ENCODE assay signal across 8 cellular contexts in the genomic region with DNA sequence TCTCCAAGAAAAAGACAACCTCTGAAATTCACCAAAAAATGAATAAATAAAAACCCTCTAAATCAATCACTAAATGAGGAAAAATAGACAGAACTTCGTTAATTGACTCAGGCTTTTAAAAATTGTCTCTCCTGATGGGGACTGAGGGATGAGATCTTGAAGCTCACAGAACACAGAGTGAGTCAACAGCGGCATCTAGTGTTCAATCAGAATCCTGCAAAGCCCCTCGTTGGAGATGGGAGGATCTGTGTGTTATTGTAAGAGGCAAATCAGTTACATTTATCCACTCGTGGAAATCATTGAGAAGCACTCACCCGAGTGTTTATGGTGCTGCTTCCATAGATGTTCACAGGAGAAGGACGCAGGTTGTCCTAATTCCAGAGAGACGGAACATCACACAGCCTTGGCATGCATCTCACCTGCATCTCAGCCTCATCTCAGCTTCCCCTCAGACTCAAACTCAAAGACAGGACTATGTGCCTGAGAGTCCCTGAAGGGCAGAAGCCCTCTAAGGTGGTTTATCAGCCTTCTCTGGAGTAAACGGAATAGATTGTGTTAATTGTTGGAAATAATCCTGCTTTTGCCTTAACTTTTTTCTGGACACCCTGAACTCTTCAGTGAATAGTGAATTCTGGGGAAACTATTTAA.
A peak's percentile ranks its signal among the peaks of the same experiment; 100 is the strongest.
DNase-seq lines count a peak whose midpoint lies in the region; ATAC-seq, FAIRE-seq and TF ChIP-seq lines count a peak whose summit lies in the region.

No MANE protein-coding gene starts in this region.

- H3K9ac ChIP-seq in H1 (replicated peaks in 1 of 4; ENCODE audit: extremely low read depth in 1 of 4, low read depth in 3 of 4, low read length in 3 of 4): no peak overlapping the region

- H3K4me2 ChIP-seq in H1 (ENCODE audit: insufficient read depth in 1 of 2, low read depth in 2 of 2, low read length in 2 of 2): peak overlapping the region in 1 of 2 experiments; percentile 37; a peak in 1 of 4 replicates

- H4K8ac ChIP-seq in H1 (ENCODE audit: extremely low read depth, insufficient read depth, low read length): no peak overlapping the region

- H2BK12ac ChIP-seq in H1 (ENCODE audit: low read depth, low read length): peak overlapping the region; percentile 91; the same call in 1 of the 2 replicates

- no peaks in the 10 kb centered on the region; a peak in 1 of 8 replicates for H3K36me3 ChIP-seq in H1 (ENCODE audit: control insufficient read depth in 2 of 4, insufficient read depth in 4 of 4, low read length in 3 of 4)

- no peaks in the 10 kb centered on the region for H3K36me3 Mint-ChIP-seq in CD4-positive, alpha-beta T cell (ENCODE audit: low read depth)
- H3K36me3 Mint-ChIP-seq in mesothelial cell of epicardium: no peaks in the 10 kb centered on the region
- H3K36me3 Mint-ChIP-seq in stimulated activated naive B cell treated with anti-CD40 and anti-IgM and Interleukin-4, amounts not matched to agents 10 μg/mL and 1 μg/mL and 100 μg/mL, for 72 hours: peaks cover 4 to 5% of the 10 kb centered on the region in 2 donors

- CTCF ChIA-PET in CD4-positive, alpha-beta T cell (lab: Charles Lee): interaction anchor here (0.6 to 1.4 kb wide), 4 partner anchors 8 to 127 kb away, joined by 3 to 4 read pairs (median 3); no protein-coding TSS in a partner anchor
- CTCF ChIA-PET in H1 (lab: Charles Lee; ENCODE audit: partially characterized antibody): interaction anchor here (0.5 to 3.8 kb wide), 43 partner anchors 8 to 1185 kb away, joined by 3 to 29 read pairs (median 3); no protein-coding TSS in a partner anchor

- peak; percentile 96 to 99 for TF ChIP-seq RAD21 in H1 (IDR thresholded peaks at IDR 0.05 in 1 of 2, conservative IDR thresholded peaks at IDR 0.05 in 1 of 2; ENCODE audit: low read depth in 2 of 2, low read length in 2 of 2)

- no peaks in the 10 kb centered on the region for H3K27me3 ChIP-seq in CD4-positive, alpha-beta T cell (ENCODE audit: control insufficient read depth, insufficient read depth, low read length)
- H3K27me3 ChIP-seq in H1 (replicated peaks in 1 of 4; ENCODE audit: control insufficient read depth in 3 of 4, extremely low read depth in 1 of 4, insufficient read depth in 3 of 4, low read length in 3 of 4): no peaks in the 10 kb centered on the region

- no peak overlapping the region for H3K23ac ChIP-seq in H1 (ENCODE audit: insufficient read length)

- peak overlapping the region; percentile 82; the same call in 1 of the 2 replicates for H2BK5ac ChIP-seq in H1 (ENCODE audit: low read depth, low read length)

- peak; percentile 97 for FAIRE-seq in H1 (lab: Jason Lieb, UNC)

- no peaks in the 10 kb centered on the region; the same call in 1 of the 2 replicates for H3K23me2 ChIP-seq in H1 (ENCODE audit: low read depth, low read length)

- H3K56ac ChIP-seq in H1 (replicated peaks; ENCODE audit: insufficient read length, low read depth, low read length): no peak overlapping the region

- H3K4ac ChIP-seq in H1 (replicated peaks; ENCODE audit: insufficient read length, low read depth, low read length): no peak overlapping the region

- H3K4me1 Mint-ChIP-seq in CD4-positive, alpha-beta T cell (ENCODE audit: low read depth): no peaks in the 10 kb centered on the region
- H3K4me1 Mint-ChIP-seq in mesothelial cell of epicardium: peaks cover 23% of the 10 kb centered on the region
- H3K4me1 Mint-ChIP-seq in stimulated activated naive B cell treated with anti-CD40 and anti-IgM and Interleukin-4, amounts not matched to agents 10 μg/mL and 1 μg/mL and 100 μg/mL, for 72 hours: peaks cover 6 to 10% of the 10 kb centered on the region in 2 donors

- no peak overlapping the region for H3K27ac Mint-ChIP-seq in CD4-positive, alpha-beta T cell
- peak overlapping the region; percentile 49 for H3K27ac Mint-ChIP-seq in mesothelial cell of epicardium
- H3K27ac Mint-ChIP-seq in stimulated activated naive B cell treated with anti-CD40 and anti-IgM and Interleukin-4, amounts not matched to agents 10 μg/mL and 1 μg/mL and 100 μg/mL, for 72 hours: no peak overlapping the region

- H3K14ac ChIP-seq in H1 (ENCODE audit: insufficient read length): no peak overlapping the region

- intact Hi-C loops in CD4-positive, alpha-beta T cell (cut with DNase I, micrococcal nuclease): loop anchor here in 1 of 2 experiments (5.0 kb wide), 1 partner anchor 479 kb away; no protein-coding TSS in a partner anchor

- H3K27ac ChIP-seq in CD4-positive, alpha-beta T cell (ENCODE audit: low read depth, low read length): no peak overlapping the region
- no peak overlapping the region for H3K27ac ChIP-seq in H1 (ENCODE audit: low read depth, low read length)

- H3K79me2 ChIP-seq in H1 (ENCODE audit: control insufficient read depth in 1 of 2, insufficient read depth in 2 of 2, low read length in 2 of 2): no peaks in the 10 kb centered on the region

- peak; percentile 4 to 44 (median 24) for DNase-seq in CD4-positive, alpha-beta T cell
- peak; percentile 14 for DNase-seq in GM19238 (ENCODE audit: insufficient read length, low spot score)
- peak; percentile 25 for DNase-seq in NCI-H526 treated with DMSO at 0.1 percent for 48 hours (lab: John Stamatoyannopoulos, UW)
- DNase-seq in activated CD4-positive, alpha-beta T cell treated with anti-CD3 and anti-CD28 coated beads, Interleukin-2, amount 50 U/mL, for 1 hour: peak; percentile 35
- peak in 1 of 2 experiments; percentile 87 for DNase-seq in H1 (ENCODE audit: low read depth in 1 of 2, low spot score in 2 of 2)
- peak in 1 of 2 experiments; percentile 68 for DNase-seq in mesothelial cell of epicardium (ENCODE audit: low spot score in 2 of 2, unreplicated experiment in 2 of 2)
- peak; percentile 38 for DNase-seq in stimulated activated naive B cell treated with anti-CD40 and anti-IgM and Interleukin-4, amounts not matched to agents 10 μg/mL and 1 μg/mL and 100 μg/mL, for 72 hours

- no peaks in the 10 kb centered on the region for H3K79me1 ChIP-seq in H1 (ENCODE audit: low read depth, low read length)

- H3K9me3 Mint-ChIP-seq in CD4-positive, alpha-beta T cell: no peaks in the 10 kb centered on the region
- no peaks in the 10 kb centered on the region for H3K9me3 Mint-ChIP-seq in mesothelial cell of epicardium
- H3K9me3 Mint-ChIP-seq in stimulated activated naive B cell treated with anti-CD40 and anti-IgM and Interleukin-4, amounts not matched to agents 10 μg/mL and 1 μg/mL and 100 μg/mL, for 72 hours: no peaks in the 10 kb centered on the region

- ATAC-seq in CD4-positive, alpha-beta T cell (ENCODE audit: poor library complexity): peak; percentile 54
- peak; percentile 94 for ATAC-seq in HG03354 (IDR thresholded peaks at IDR 0.05; ENCODE audit: poor library complexity, severe bottlenecking, unreplicated experiment)
- peak; percentile 83 to 87 for ATAC-seq in stimulated activated naive B cell treated with anti-CD40 and anti-IgM and Interleukin-4, amounts not matched to agents 10 μg/mL and 1 μg/mL and 100 μg/mL, for 72 hours (replicated peaks)

- H3K18ac ChIP-seq in H1 (ENCODE audit: extremely low read depth, low read length): no peak overlapping the region

- POLR2A ChIA-PET in CD4-positive, alpha-beta T cell (lab: Charles Lee): no interaction called here
- POLR2A ChIA-PET in H1 (lab: Charles Lee; ENCODE audit: partially characterized antibody): interaction anchor here (0.8 to 1.4 kb wide), 4 partner anchors 8 to 496 kb away, joined by 3 to 5 read pairs (median 4); no protein-coding TSS in a partner anchor

- no peak overlapping the region for H2AK5ac ChIP-seq in H1 (ENCODE audit: low read depth, low read length)

- peak overlapping the region; percentile 95; the same call in 1 of the 2 replicates for H2BK15ac ChIP-seq in H1 (ENCODE audit: low read length)

- H4K20me1 ChIP-seq in H1 (replicated peaks in 1 of 2; ENCODE audit: control insufficient read depth in 1 of 2, insufficient read depth in 2 of 2, low read length in 2 of 2): no peaks in the 10 kb centered on the region

- no peak for TF ChIP-seq EP300 in H1 (IDR thresholded peaks at IDR 0.05; ENCODE audit: borderline replicate concordance in 1 of 2, low read depth in 2 of 2, low read length in 2 of 2)

- H3K4me3 ChIP-seq in H1 (ENCODE audit: extremely low read depth in 1 of 4, insufficient read depth in 2 of 4, low read depth in 3 of 4, low read length in 4 of 4): no peak overlapping the region

- no peak overlapping the region for H4K91ac ChIP-seq in H1 (replicated peaks; ENCODE audit: insufficient read length, low read length)

- H3K9me3 ChIP-seq in CD4-positive, alpha-beta T cell (ENCODE audit: control insufficient read depth, low read length): no peaks in the 10 kb centered on the region
- no peaks in the 10 kb centered on the region; a peak in 2 of 4 replicates for H3K9me3 ChIP-seq in H1 (ENCODE audit: insufficient read depth in 2 of 2, low read depth in 1 of 2, low read length in 1 of 2)

- peak; percentile 98 for TF ChIP-seq CTCF in CD4-positive, alpha-beta T cell (IDR thresholded peaks at IDR 0.05)
- peak in 2 of 3 experiments; percentile 88 to 94; a peak in 3 of 4 replicates for TF ChIP-seq CTCF in H1 (IDR thresholded peaks at IDR 0.05; ENCODE audit: control extremely low read depth in 1 of 3, insufficient read depth in 1 of 3, low read depth in 1 of 3, low read length in 3 of 3)
- peak; percentile 72 for TF ChIP-seq CTCF in mesothelial cell of epicardium (IDR thresholded peaks at IDR 0.05; ENCODE audit: unreplicated experiment)

- no peak overlapping the region for H4K5ac ChIP-seq in H1 (ENCODE audit: insufficient read length, low read depth, low read length)

- H3K4me3 Mint-ChIP-seq in CD4-positive, alpha-beta T cell: no peak overlapping the region
- peak overlapping the region; percentile 0 for H3K4me3 Mint-ChIP-seq in mesothelial cell of epicardium
- no peak overlapping the region for H3K4me3 Mint-ChIP-seq in stimulated activated naive B cell treated with anti-CD40 and anti-IgM and Interleukin-4, amounts not matched to agents 10 μg/mL and 1 μg/mL and 100 μg/mL, for 72 hours

- WGBS in H1 (ENCODE audit: extremely low coverage in 1 of 2, insufficient coverage in 1 of 2, insufficient read length in 1 of 2, insufficient replicate concordance in 2 of 2, low coverage in 1 of 2, low lambda C conversion rate in 2 of 2, missing lambda C conversion rate in 1 of 2), 2 experiments: 16% methylated on average over 8 of the region's 8 CpGs; no CpG with 5 or more reads in 1 of the 2 experiments

- H3K4me1 ChIP-seq in H1 (replicated peaks in 1 of 4; ENCODE audit: control insufficient read depth in 3 of 4, insufficient read depth in 4 of 4, low read length in 3 of 4): peaks cover 2 to 6% (median 3%) of the 10 kb centered on the region in 4 experiments; a peak in 4 of 7 replicates

- peaks cover 8% of the 10 kb centered on the region for H3K27me3 Mint-ChIP-seq in CD4-positive, alpha-beta T cell
- no peaks in the 10 kb centered on the region for H3K27me3 Mint-ChIP-seq in mesothelial cell of epicardium (ENCODE audit: low read depth)
- peaks cover 4% of the 10 kb centered on the region in 2 donors for H3K27me3 Mint-ChIP-seq in stimulated activated naive B cell treated with anti-CD40 and anti-IgM and Interleukin-4, amounts not matched to agents 10 μg/mL and 1 μg/mL and 100 μg/mL, for 72 hours

- H2AFZ ChIP-seq in H1 (ENCODE audit: low read length): no peak overlapping the region

- TF ChIP-seq POLR2A in H1 (IDR thresholded peaks at IDR 0.05; ENCODE audit: control extremely low read depth in 1 of 2, low read depth in 2 of 2, low read length in 2 of 2): no peak

- no peak overlapping the region for H2BK120ac ChIP-seq in H1 (replicated peaks; ENCODE audit: low read depth, low read length)

- no peak overlapping the region for H2BK20ac ChIP-seq in H1 (ENCODE audit: low read length)
